8 cellular contexts compared by ENCODE assay signal in genomic region chr19:48634036-48634342, GRCh38. TPM values are rescaled to one million over a fixed set of nuclear protein-coding genes. Genes with fewer than 3 reads are reported as not detected.
DNase-seq lines count a peak whose midpoint lies in the region; ATAC-seq and TF ChIP-seq lines count a peak whose summit lies in the region.

No MANE protein-coding gene starts in this region.

- no peak for TF ChIP-seq RAD21 in HCT116 (IDR thresholded peaks at IDR 0.05; ENCODE audit: low read depth)

- intact Hi-C loops in HCT116 (cut with micrococcal nuclease): no loop called here
- intact Hi-C loops in activated B cell treated with CpG ODN at 0.5 μM for 24 hours (cut with micrococcal nuclease): loop anchor here (1.0 to 10.0 kb wide), 3 partner anchors 10 to 481 kb away; partner anchors contain the start of genes C19orf73, LIN7B and PPFIA3

- POLR2A ChIA-PET in HCT116 (lab: Charles Lee) (interaction anchor here (0.6 to 2.6 kb wide), 5 partner anchors 10 to 156 kb away, joined by 3 to 11 read pairs (median 4); partner anchors contain the start of genes CA11, RPL18 and SPHK2), activated B cell treated with CpG ODN at 0.5 μM for 24 hours (lab: Charles Lee) (interaction anchor here (0.6 to 2.6 kb wide), 11 partner anchors 10 to 476 kb away, joined by 3 to 32 read pairs (median 8); partner anchors contain the start of genes CA11, RPL18 and SPHK2)

- TF ChIP-seq CTCF in HCT116 (IDR thresholded peaks at IDR 0.05 in 2 of 3, conservative IDR thresholded peaks at IDR 0.05 in 1 of 3; ENCODE audit: borderline replicate concordance in 1 of 3, insufficient read depth in 1 of 3, low read depth in 2 of 3, low read length in 2 of 3): no peak
- no peak for TF ChIP-seq CTCF in activated B cell treated with CpG ODN at 0.5 μM for 24 hours (IDR thresholded peaks at IDR 0.05)
- no peak for TF ChIP-seq CTCF in glutamatergic neuron (IDR thresholded peaks at IDR 0.05; ENCODE audit: partially characterized antibody, unreplicated experiment)

- no peaks in the 10 kb centered on the region for H3K9me2 ChIP-seq in HCT116 (ENCODE audit: insufficient read depth)

- RAD21 ChIA-PET in HCT116 (lab: Charles Lee; ENCODE audit: low non-redundant PET in 1 of 2, low total read pairs in 2 of 2, uncharacterized antibody in 2 of 2, unreplicated experiment in 2 of 2): interaction anchor here (0.9 to 1.0 kb wide), 2 partner anchors 10 to 15 kb away, joined by 3 read pairs; partner anchors contain the start of genes RPL18 (in 1 of the 2) and SPHK2 (in 1 of the 2)

- peaks cover 18% of the 10 kb centered on the region for H3K79me2 ChIP-seq in HCT116 (ENCODE audit: insufficient read depth, low read length)

- H3K27ac Mint-ChIP-seq in activated B cell treated with CpG ODN at 0.5 μM for 24 hours: peak overlapping the region; percentile 84
- H3K27ac Mint-ChIP-seq in glutamatergic neuron (ENCODE audit: unreplicated experiment): peak overlapping the region; percentile 22
- H3K27ac Mint-ChIP-seq in stimulated activated effector memory CD8-positive, alpha-beta T cell treated with anti-CD3 and anti-CD28 coated beads, Interleukin-12 subunit alpha, Interleukin-12 subunit beta, amount 100 ng/mL, for 72 hours: peak overlapping the region; percentile 89

- BruUV-seq in HCT116 (replicated peaks; lab: Mats Ljungman, UMichigan): no TSS peak

- no peak for DNase-seq in HCT116 (ENCODE audit: low read depth, low spot score)
- no peak for DNase-seq in activated B cell treated with CpG ODN at 0.5 μM for 24 hours
- DNase-seq in glutamatergic neuron: no peak
- no peak for DNase-seq in stimulated activated effector memory CD8-positive, alpha-beta T cell treated with anti-CD3 and anti-CD28 coated beads, Interleukin-12 subunit alpha, Interleukin-12 subunit beta, amount 100 ng/mL, for 72 hours (ENCODE audit: low spot score in 2 of 2)
- no peak for DNase-seq in SIG-M5 (lab: John Stamatoyannopoulos, UW)
- DNase-seq in activated CD8-positive, alpha-beta memory T cell treated with anti-CD3 and anti-CD28 coated beads, Interleukin-2, amount 50 U/mL, for 4 hours: no peak
- no peak for DNase-seq in NCI-H1092 treated with DMSO at 0.1 percent for 48 hours (lab: John Stamatoyannopoulos, UW)

- no peaks in the 10 kb centered on the region for H3K27me3 ChIP-seq in HCT116 (ENCODE audit: insufficient read depth, low read length)

- no peak for ATAC-seq in HCT116
- ATAC-seq in activated B cell treated with CpG ODN at 0.5 μM for 24 hours (ENCODE audit: low read depth): no peak
- ATAC-seq in stimulated activated effector memory CD8-positive, alpha-beta T cell treated with anti-CD3 and anti-CD28 coated beads, Interleukin-12 subunit alpha, Interleukin-12 subunit beta, amount 100 ng/mL, for 72 hours: no peak
- no peak for ATAC-seq in HG03039 (IDR thresholded peaks at IDR 0.05; ENCODE audit: unreplicated experiment)

- peak overlapping the region; percentile 77 for H3K4me3 Mint-ChIP-seq in activated B cell treated with CpG ODN at 0.5 μM for 24 hours
- H3K4me3 Mint-ChIP-seq in glutamatergic neuron (ENCODE audit: unreplicated experiment): peak overlapping the region; percentile 65
- H3K4me3 Mint-ChIP-seq in stimulated activated effector memory CD8-positive, alpha-beta T cell treated with anti-CD3 and anti-CD28 coated beads, Interleukin-12 subunit alpha, Interleukin-12 subunit beta, amount 100 ng/mL, for 72 hours: peak overlapping the region; percentile 89

- H3K9ac ChIP-seq in HCT116 (ENCODE audit: low read length): peak overlapping the region; percentile 96

- no peaks in the 10 kb centered on the region for H3K9me3 ChIP-seq in HCT116 (ENCODE audit: control insufficient read depth in 1 of 2, insufficient read depth in 1 of 2, low read depth in 1 of 2, low read length in 2 of 2)

- H3K4me2 ChIP-seq in HCT116 (ENCODE audit: low read length): peak overlapping the region; percentile 93

- CTCF ChIA-PET in HCT116 (lab: Charles Lee): no interaction called here
- CTCF ChIA-PET in activated B cell treated with CpG ODN at 0.5 μM for 24 hours (lab: Charles Lee): interaction anchor here (1.4 to 1.8 kb wide), 3 partner anchors 11 to 45 kb away, joined by 4 to 11 read pairs (median 6); partner anchors contain the start of genes CA11, RPL18 and SPHK2

- H3K9me3 Mint-ChIP-seq in activated B cell treated with CpG ODN at 0.5 μM for 24 hours (no peaks in the 10 kb centered on the region), glutamatergic neuron (ENCODE audit: unreplicated experiment) (peaks cover 6% of the 10 kb centered on the region)
- peaks cover 3% of the 10 kb centered on the region for H3K9me3 Mint-ChIP-seq in stimulated activated effector memory CD8-positive, alpha-beta T cell treated with anti-CD3 and anti-CD28 coated beads, Interleukin-12 subunit alpha, Interleukin-12 subunit beta, amount 100 ng/mL, for 72 hours

- H3K27ac ChIP-seq in HCT116 (ENCODE audit: low read depth, low read length): peak overlapping the region; percentile 95

- H3K4me1 Mint-ChIP-seq in activated B cell treated with CpG ODN at 0.5 μM for 24 hours (peaks cover 49% of the 10 kb centered on the region), glutamatergic neuron (ENCODE audit: low read depth, unreplicated experiment) (peaks cover 15% of the 10 kb centered on the region)
- H3K4me1 Mint-ChIP-seq in stimulated activated effector memory CD8-positive, alpha-beta T cell treated with anti-CD3 and anti-CD28 coated beads, Interleukin-12 subunit alpha, Interleukin-12 subunit beta, amount 100 ng/mL, for 72 hours: peaks cover 40% of the 10 kb centered on the region

- peak overlapping the region; percentile 43 to 83 for H3K4me3 ChIP-seq in HCT116 (replicated peaks in 1 of 2; ENCODE audit: low read depth in 1 of 2, low read length in 2 of 2)

- H3K36me3 ChIP-seq in HCT116 (ENCODE audit: control insufficient read depth in 1 of 2, insufficient read depth in 2 of 2, low read length in 2 of 2): peaks cover 2 to 13% of the 10 kb centered on the region in 2 experiments; a peak in 1 of 4 replicates

- H3K27me3 Mint-ChIP-seq in activated B cell treated with CpG ODN at 0.5 μM for 24 hours (no peaks in the 10 kb centered on the region), glutamatergic neuron (ENCODE audit: unreplicated experiment) (peaks cover 10% of the 10 kb centered on the region)

- no peak overlapping the region for H2AFZ ChIP-seq in HCT116 (ENCODE audit: low read depth, low read length, poor library complexity, severe bottlenecking)

- TF ChIP-seq POLR2A in HCT116 (IDR thresholded peaks at IDR 0.05; ENCODE audit: borderline replicate concordance, extremely low read depth, insufficient read depth, insufficient read length): no peak

- peaks cover 32% of the 10 kb centered on the region for H3K36me3 Mint-ChIP-seq in activated B cell treated with CpG ODN at 0.5 μM for 24 hours (ENCODE audit: low read depth)
- H3K36me3 Mint-ChIP-seq in glutamatergic neuron (ENCODE audit: unreplicated experiment): peaks cover 4% of the 10 kb centered on the region
- peaks cover 54% of the 10 kb centered on the region for H3K36me3 Mint-ChIP-seq in stimulated activated effector memory CD8-positive, alpha-beta T cell treated with anti-CD3 and anti-CD28 coated beads, Interleukin-12 subunit alpha, Interleukin-12 subunit beta, amount 100 ng/mL, for 72 hours

- H3K4me1 ChIP-seq in HCT116 (ENCODE audit: control insufficient read depth in 1 of 2, insufficient read depth in 2 of 2, low read length in 2 of 2): peaks cover 44 to 85% of the 10 kb centered on the region in 2 experiments

- no peaks in the 10 kb centered on the region for H4K20me1 ChIP-seq in HCT116 (ENCODE audit: insufficient read depth)

TF ChIP-seq in HCT116, 20 proteins besides CTCF, POLR2A, EP300 and RAD21:
- TF ChIP-seq EZH2phosphoT487 (IDR thresholded peaks at IDR 0.05; ENCODE audit: borderline replicate concordance): no peak
- no peak for TF ChIP-seq EZH2 (IDR thresholded peaks at IDR 0.05)
TF ChIP-seq in HCT116: peak in this region for 0.

RNA-seq across cellular contexts. Expression of gene DBP, which starts 3.2 kb away (rescaled TPM):
- total RNA-seq in HCT116 (2021; ENCODE audit: unreplicated experiment) (45.9 TPM), activated B cell treated with CpG ODN at 0.5 μM for 24 hours (8.7 and 9.2 TPM in 2 replicates), glutamatergic neuron (ENCODE audit: unreplicated experiment) (2.9 TPM)
- 74.3 and 81.3 TPM in 2 replicates for polyA plus RNA-seq in HCT116 (2012)

RNA-seq across cellular contexts. Expression of gene CA11, which starts 12.0 kb away (rescaled TPM):
- total RNA-seq in HCT116 (2021; ENCODE audit: unreplicated experiment) (29.6 TPM), activated B cell treated with CpG ODN at 0.5 μM for 24 hours (9.5 and 10.3 TPM in 2 replicates), glutamatergic neuron (ENCODE audit: unreplicated experiment) (7.8 TPM)
- 36.9 and 43.3 TPM in 2 replicates for polyA plus RNA-seq in HCT116 (2012)

RNA-seq across cellular contexts. Expression of gene SPHK2, which starts 14.7 kb away (rescaled TPM):
- total RNA-seq in HCT116 (2021; ENCODE audit: unreplicated experiment) (19.9 TPM), activated B cell treated with CpG ODN at 0.5 μM for 24 hours (38.2 and 48.5 TPM in 2 replicates), glutamatergic neuron (ENCODE audit: unreplicated experiment) (146 TPM)
- 5.9 and 6.9 TPM in 2 replicates for polyA plus RNA-seq in HCT116 (2012)

RNA-seq across cellular contexts. Expression of gene RPL18, which starts 15.0 kb away (rescaled TPM):
- total RNA-seq in HCT116 (2021; ENCODE audit: unreplicated experiment) (2,006 TPM), activated B cell treated with CpG ODN at 0.5 μM for 24 hours (2,427 and 2,762 TPM in 2 replicates), glutamatergic neuron (ENCODE audit: unreplicated experiment) (1,011 TPM)
- polyA plus RNA-seq in HCT116 (2012): 3,599 and 4,255 TPM in 2 replicates

RNA-seq across cellular contexts. Expression of gene FAM83E, which starts 19.1 kb away (rescaled TPM):
- 6.8 TPM for total RNA-seq in HCT116 (2021; ENCODE audit: unreplicated experiment)
- 1.9 and 3.1 TPM in 2 replicates for polyA plus RNA-seq in HCT116 (2012)
- 3.5 and 5.6 TPM in 2 replicates for total RNA-seq in activated B cell treated with CpG ODN at 0.5 μM for 24 hours
- 1.5 TPM for total RNA-seq in glutamatergic neuron (ENCODE audit: unreplicated experiment)

Comparison
In these comparisons a context has a peak if more than half of its experiments do, and no peak if none do; other contexts are left out.
1. H3K27ac Mint-ChIP-seq: peak in every context shown above with its lines; median percentile 89 in stimulated activated effector memory CD8-positive, alpha-beta T cell treated with anti-CD3 and anti-CD28 coated beads, Interleukin-12 subunit alpha, Interleukin-12 subunit beta, amount 100 ng/mL, for 72 hours; 84 in activated B cell treated with CpG ODN at 0.5 μM for 24 hours; 22 in glutamatergic neuron.